ENCODE assay signal across 8 cellular contexts in genomic region chr7:92133737-92134270, GRCh38. TPM values are rescaled to one million over a fixed set of nuclear protein-coding genes. Genes with fewer than 3 reads are reported as not detected.
DNase-seq lines count a peak whose midpoint lies in the region; ATAC-seq, FAIRE-seq and TF ChIP-seq lines count a peak whose summit lies in the region.

No MANE protein-coding gene starts in this region.

- H3K4me1 ChIP-seq in BE2C (no peaks in the 10 kb centered on the region), endothelial cell of umbilical vein (ENCODE audit: control insufficient read depth, extremely low read depth, insufficient read depth, low read length) (peaks cover 18% of the 10 kb centered on the region)

- DNase-seq in BE2C = peak; percentile 89
- peak; percentile 52 for DNase-seq in NCI-H748 treated with DMSO at 0.1 percent for 48 hours (lab: John Stamatoyannopoulos, UW)
- DNase-seq in activated CD8-positive, alpha-beta memory T cell treated with anti-CD3 and anti-CD28 coated beads, Interleukin-2, amount 50 U/mL, for 4 hours = peak; percentile 56
- DNase-seq in endothelial cell of umbilical vein (ENCODE audit: low read depth, low spot score) = peak; percentile 85
- peak; percentile 56 for DNase-seq in midbrain (lab: John Stamatoyannopoulos, UW)
- DNase-seq in stimulated activated CD8-positive, alpha-beta memory T cell treated with anti-CD3 and anti-CD28 coated beads, Interleukin-2, amount 100 ng/mL, for 48 hours (ENCODE audit: low read depth in 2 of 2) = peak; percentile 40 to 46

- H3K27me3 ChIP-seq in BE2C (no peaks in the 10 kb centered on the region), endothelial cell of umbilical vein (ENCODE audit: control insufficient read depth in 2 of 2, insufficient read depth in 2 of 2, low read length in 2 of 2) (no peaks in the 10 kb centered on the region)

- peak; percentile 27 for ATAC-seq in GM19025 (IDR thresholded peaks at IDR 0.05; ENCODE audit: low read depth, unreplicated experiment)
- peak; percentile 20 for ATAC-seq in HG03378 (IDR thresholded peaks at IDR 0.05; ENCODE audit: unreplicated experiment)

- no peaks in the 10 kb centered on the region for H4K20me1 ChIP-seq in endothelial cell of umbilical vein (replicated peaks; ENCODE audit: control insufficient read depth, extremely low read depth, insufficient read depth, low read length)

- no TSS peak for BruUV-seq in endothelial cell of umbilical vein (replicated peaks; lab: Mats Ljungman, UMichigan)

- FAIRE-seq in endothelial cell of umbilical vein (lab: Jason Lieb, UNC) = peak; percentile 62

- H3K36me3 ChIP-seq in BE2C (peaks cover under 1% of the 10 kb centered on the region), endothelial cell of umbilical vein (ENCODE audit: control insufficient read depth in 2 of 2, extremely low read depth in 1 of 2, insufficient read depth in 2 of 2, low read length in 2 of 2) (peaks cover 0 to 7% of the 10 kb centered on the region in 2 experiments)

- intact Hi-C loops in endothelial cell of umbilical vein (cut with micrococcal nuclease) = loop anchor here (1.0 to 10.0 kb wide), 2 partner anchors 111 to 313 kb away; partner anchors contain the start of genes ANKIB1, GATAD1 and KRIT1

- dilution Hi-C loops in endothelial cell of umbilical vein (cut with MboI; ENCODE audit: extremely low pct_ligation_motif_present, low sequenced_read_pairs) = no loop called here

- peak; percentile 85 for TF ChIP-seq CTCF in BE2C (IDR thresholded peaks at IDR 0.05; ENCODE audit: low read depth, low read length)
- peak; percentile 86 to 90 for TF ChIP-seq CTCF in endothelial cell of umbilical vein (IDR thresholded peaks at IDR 0.05; ENCODE audit: extremely low read depth in 1 of 2, insufficient read depth in 1 of 2, low read depth in 1 of 2, low read length in 2 of 2)

- peak overlapping the region; percentile 95 for H3K27ac ChIP-seq in endothelial cell of umbilical vein (ENCODE audit: insufficient read depth, low read depth, low read length)

- POLR2A ChIA-PET in endothelial cell of umbilical vein (lab: Charles Lee) = no interaction called here

- no peak for TF ChIP-seq POLR2A in endothelial cell of umbilical vein (IDR thresholded peaks at IDR 0.05; ENCODE audit: low read depth, low read length)

- peak overlapping the region; percentile 95 for H3K4me2 ChIP-seq in endothelial cell of umbilical vein (ENCODE audit: insufficient read depth, low read length)

- H3K79me2 ChIP-seq in endothelial cell of umbilical vein (ENCODE audit: control insufficient read depth, insufficient read depth, low read length) = peaks cover 52% of the 10 kb centered on the region

- CTCF ChIA-PET in endothelial cell of umbilical vein (lab: Charles Lee) = interaction anchor here (1.3 to 2.3 kb wide), 3 partner anchors 10 to 314 kb away, joined by 6 to 16 read pairs (median 9); partner anchors contain the start of genes ANKIB1, GATAD1 and KRIT1

- H3K9me3 ChIP-seq in BE2C (no peaks in the 10 kb centered on the region), endothelial cell of umbilical vein (replicated peaks; ENCODE audit: control insufficient read depth, insufficient read depth, low read length) (no peaks in the 10 kb centered on the region)

- H3K9me1 ChIP-seq in endothelial cell of umbilical vein (replicated peaks; ENCODE audit: control insufficient read depth, extremely low read depth, insufficient read depth, low read length) = no peaks in the 10 kb centered on the region

- peak overlapping the region; percentile 95 for H3K9ac ChIP-seq in endothelial cell of umbilical vein (replicated peaks; ENCODE audit: extremely low read depth, insufficient read depth, low read length)

- peak overlapping the region; percentile 97 for H2AFZ ChIP-seq in endothelial cell of umbilical vein (ENCODE audit: low read depth, low read length)

- H3K4me3 ChIP-seq in BE2C (ENCODE audit: low read depth, low read length) = peak overlapping the region; percentile 81
- H3K4me3 ChIP-seq in endothelial cell of umbilical vein (replicated peaks in 1 of 3; ENCODE audit: insufficient read depth in 1 of 3, low read depth in 1 of 3, low read length in 3 of 3) = peak overlapping the region; percentile 77 to 84 (median 81)

TF ChIP-seq in endothelial cell of umbilical vein, 7 proteins besides CTCF, POLR2A, EP300 and RAD21:
- no peak for TF ChIP-seq EZH2 (IDR thresholded peaks at IDR 0.05; ENCODE audit: borderline replicate concordance, low read depth, low read length, severe bottlenecking)
- no peak for TF ChIP-seq MYC (IDR thresholded peaks at IDR 0.05; ENCODE audit: low read depth, low read length)
- TF ChIP-seq GATA2 (IDR thresholded peaks at IDR 0.05; ENCODE audit: insufficient read depth, insufficient read length, low read depth, low read length) = no peak
- no peak for TF ChIP-seq POLR2AphosphoS5 (IDR thresholded peaks at IDR 0.05; ENCODE audit: insufficient read depth, low read depth, low read length)
- TF ChIP-seq FOS (IDR thresholded peaks at IDR 0.05; ENCODE audit: borderline replicate concordance, insufficient read depth, low read length) = no peak
- no peak for TF ChIP-seq MAX (IDR thresholded peaks at IDR 0.05; ENCODE audit: insufficient read depth, insufficient read length)
TF ChIP-seq in endothelial cell of umbilical vein: peak in this region for 0.

RNA-seq across cellular contexts. Expression of gene CYP51A1, which starts 0.5 kb away (rescaled TPM):
- polyA plus RNA-seq in BE2C (2012; ENCODE audit: insufficient read depth, insufficient read length, low read depth) = 16.2 TPM
- 119 and 131 TPM in 2 replicates for total RNA-seq in endothelial cell of umbilical vein
- polyA plus RNA-seq in endothelial cell of umbilical vein = 9.7 and 16.5 TPM in 2 replicates
- 15.6 and 19.3 TPM in 2 replicates for polyA plus RNA-seq in endothelial cell of umbilical vein (2011; cell fraction: cytosol; rRNA removed)
- polyA plus RNA-seq in endothelial cell of umbilical vein (2011; cell fraction: nucleus; rRNA removed) = 5.3 and 7.3 TPM in 2 replicates
- polyA plus RNA-seq in endothelial cell of umbilical vein (2012) = 29.2 and 49.3 TPM in 2 replicates
- 23.1 and 23.6 TPM in 2 replicates for polyA minus RNA-seq in endothelial cell of umbilical vein
- 35.3 TPM for polyA minus RNA-seq in endothelial cell of umbilical vein (2011; cell fraction: cytosol; rRNA and poly(A)+ RNA removed)
- polyA minus RNA-seq in endothelial cell of umbilical vein (2011; cell fraction: nucleus; rRNA and poly(A)+ RNA removed) = 9.8 and 13.9 TPM in 2 replicates

RNA-seq across cellular contexts. Expression of gene LRRD1, which starts 45.1 kb away (rescaled TPM):
- polyA plus RNA-seq in BE2C (2012; ENCODE audit: insufficient read depth, insufficient read length, low read depth) = not detected
- 0.46 TPM in 1 of 2 replicates, not detected in the other for total RNA-seq in endothelial cell of umbilical vein
- 0.03 TPM in 1 of 2 replicates, not detected in the other for polyA plus RNA-seq in endothelial cell of umbilical vein
- polyA plus RNA-seq in endothelial cell of umbilical vein (2011; cell fraction: cytosol; rRNA removed) = not detected in 2 replicates
- polyA plus RNA-seq in endothelial cell of umbilical vein (2011; cell fraction: nucleus; rRNA removed) = 0.17 and 0.25 TPM in 2 replicates
- not detected in 2 replicates for polyA plus RNA-seq in endothelial cell of umbilical vein (2012)
- 0.15 TPM in 1 of 2 replicates, not detected in the other for polyA minus RNA-seq in endothelial cell of umbilical vein
- polyA minus RNA-seq in endothelial cell of umbilical vein (2011; cell fraction: cytosol; rRNA and poly(A)+ RNA removed) = not detected
- 0.24 and 0.67 TPM in 2 replicates for polyA minus RNA-seq in endothelial cell of umbilical vein (2011; cell fraction: nucleus; rRNA and poly(A)+ RNA removed)

Comparison
In these comparisons a context has a peak if more than half of its experiments do, and no peak if none do; other contexts are left out.
1. Peak in every context shown above with its lines: DNase-seq, ATAC-seq, H3K4me3 ChIP-seq and H3K27ac ChIP-seq.